Comparison of ENCODE assay signal across 1 cellular context in the genomic region with DNA sequence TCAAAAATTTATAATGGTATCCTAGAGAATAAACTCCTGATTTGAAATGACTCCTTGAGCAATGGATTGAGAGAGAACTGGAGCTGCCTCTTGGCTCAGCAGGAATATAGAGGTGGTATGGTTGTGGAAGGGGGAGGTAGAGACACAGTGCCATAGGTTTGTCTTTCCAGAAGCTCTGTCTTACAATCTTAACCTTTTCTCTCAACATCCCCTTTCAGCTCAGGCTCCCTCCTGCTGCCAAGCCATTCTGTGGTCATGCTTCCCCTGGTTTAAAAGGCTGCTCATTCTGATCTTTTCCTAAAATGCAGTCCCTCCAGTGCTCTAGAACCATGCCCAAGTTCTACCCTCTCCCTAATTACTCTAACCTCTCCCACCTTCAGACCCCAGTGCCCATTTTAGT.
TF ChIP-seq lines count a peak whose summit lies in the region.

No MANE protein-coding gene starts in this region.

TF ChIP-seq in WTC11, 78 proteins besides CTCF, POLR2A, EP300 and RAD21 (continued from another document):
- TF ChIP-seq, protein P1, sequence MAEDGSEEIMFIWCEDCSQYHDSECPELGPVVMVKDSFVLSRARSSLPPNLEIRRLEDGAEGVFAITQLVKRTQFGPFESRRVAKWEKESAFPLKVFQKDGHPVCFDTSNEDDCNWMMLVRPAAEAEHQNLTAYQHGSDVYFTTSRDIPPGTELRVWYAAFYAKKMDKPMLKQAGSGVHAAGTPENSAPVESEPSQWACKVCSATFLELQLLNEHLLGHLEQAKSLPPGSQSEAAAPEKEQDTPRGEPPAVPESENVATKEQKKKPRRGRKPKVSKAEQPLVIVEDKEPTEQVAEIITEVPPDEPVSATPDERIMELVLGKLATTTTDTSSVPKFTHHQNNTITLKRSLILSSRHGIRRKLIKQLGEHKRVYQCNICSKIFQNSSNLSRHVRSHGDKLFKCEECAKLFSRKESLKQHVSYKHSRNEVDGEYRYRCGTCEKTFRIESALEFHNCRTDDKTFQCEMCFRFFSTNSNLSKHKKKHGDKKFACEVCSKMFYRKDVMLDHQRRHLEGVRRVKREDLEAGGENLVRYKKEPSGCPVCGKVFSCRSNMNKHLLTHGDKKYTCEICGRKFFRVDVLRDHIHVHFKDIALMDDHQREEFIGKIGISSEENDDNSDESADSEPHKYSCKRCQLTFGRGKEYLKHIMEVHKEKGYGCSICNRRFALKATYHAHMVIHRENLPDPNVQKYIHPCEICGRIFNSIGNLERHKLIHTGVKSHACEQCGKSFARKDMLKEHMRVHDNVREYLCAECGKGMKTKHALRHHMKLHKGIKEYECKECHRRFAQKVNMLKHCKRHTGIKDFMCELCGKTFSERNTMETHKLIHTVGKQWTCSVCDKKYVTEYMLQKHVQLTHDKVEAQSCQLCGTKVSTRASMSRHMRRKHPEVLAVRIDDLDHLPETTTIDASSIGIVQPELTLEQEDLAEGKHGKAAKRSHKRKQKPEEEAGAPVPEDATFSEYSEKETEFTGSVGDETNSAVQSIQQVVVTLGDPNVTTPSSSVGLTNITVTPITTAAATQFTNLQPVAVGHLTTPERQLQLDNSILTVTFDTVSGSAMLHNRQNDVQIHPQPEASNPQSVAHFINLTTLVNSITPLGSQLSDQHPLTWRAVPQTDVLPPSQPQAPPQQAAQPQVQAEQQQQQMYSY (CRISPR knock-in tag; IDR thresholded peaks at IDR 0.05), result no peak
- TF ChIP-seq, protein P2, sequence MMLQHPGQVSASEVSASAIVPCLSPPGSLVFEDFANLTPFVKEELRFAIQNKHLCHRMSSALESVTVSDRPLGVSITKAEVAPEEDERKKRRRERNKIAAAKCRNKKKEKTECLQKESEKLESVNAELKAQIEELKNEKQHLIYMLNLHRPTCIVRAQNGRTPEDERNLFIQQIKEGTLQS (CRISPR knock-in tag; conservative IDR thresholded peaks at IDR 0.05), result no peak
- TF ChIP-seq RORB (CRISPR knock-in tag; IDR thresholded peaks at IDR 0.05) (no peak), OVOL2 (CRISPR knock-in tag; IDR thresholded peaks at IDR 0.05; ENCODE audit: borderline replicate concordance) (no peak)
